Comparison of ENCODE assay signal across 16 cellular contexts in genomic region chr18:60372141-60372540, GRCh38. TPM values are rescaled to one million over a fixed set of nuclear protein-coding genes. Genes with fewer than 3 reads are reported as not detected.
DNase-seq lines count a peak whose midpoint lies in the region; ATAC-seq and TF ChIP-seq lines count a peak whose summit lies in the region.
"Had no signal": no experiment of that assay in that cellular context is flagged by ENCODE, and none has a peak within 500 bp of the region (broad histone marks: within the 10 kb centered on the region; RNA-seq: fewer than 3 reads in every experiment).

No MANE protein-coding gene starts in this region.

- H2BK15ac ChIP-seq in mesenchymal stem cell (ENCODE audit: low read depth, poor library complexity, severe bottlenecking): no peak overlapping the region

- H3K23ac ChIP-seq in mesenchymal stem cell (ENCODE audit: low read length in 2 of 2): no peak overlapping the region

- ATAC-seq in HG03175 (IDR thresholded peaks at IDR 0.05; ENCODE audit: unreplicated experiment): no peak
- ATAC-seq: effector memory CD8-positive, alpha-beta T cell had no signal

- H4K91ac ChIP-seq in mesenchymal stem cell (ENCODE audit: low read length): no peak overlapping the region

- 81% methylated on average over 4 of the region's 5 CpGs for WGBS in mesenchymal stem cell
- WGBS in thyroid gland, 2 donors: 43 to 54% methylated on average over 5 of the region's 5 CpGs

- H3K4me3 ChIP-seq in cardiac muscle cell (peak overlapping the region; percentile 4), adipocyte (ENCODE audit: low read length) (peak overlapping the region; percentile 38), mesenchymal stem cell (ENCODE audit: insufficient read depth in 1 of 2, low read depth in 1 of 2, low read length in 2 of 2) (peak overlapping the region in 1 of 2 experiments; percentile 59), thyroid gland (replicated peaks in 1 of 3) (no peak overlapping the region)
- H3K4me3 ChIP-seq: left lung, tibial artery had no signal

- H3K9ac ChIP-seq in adipocyte (ENCODE audit: low read length) (no peak overlapping the region), mesenchymal stem cell (ENCODE audit: low read length) (peak overlapping the region; percentile 18)

- no peak overlapping the region for H2BK5ac ChIP-seq in mesenchymal stem cell (ENCODE audit: low read depth, low read length, poor library complexity, severe bottlenecking)

- no peak overlapping the region for H2AFZ ChIP-seq in mesenchymal stem cell (ENCODE audit: low read depth, low read length)

- no peak overlapping the region for H2AK5ac ChIP-seq in mesenchymal stem cell (ENCODE audit: low read length, severe bottlenecking)

- DNase-seq in cardiac muscle cell (ENCODE audit: low read depth in 1 of 2, low spot score in 1 of 2) (peak in 1 of 2 donors; percentile 56), cardiac septum (ENCODE audit: low spot score) (no peak), adipocyte (ENCODE audit: low read depth) (no peak), mesenchymal stem cell (no peak), thyroid gland (no peak), NCI-H82 treated with DMSO at 0.1 percent for 48 hours (lab: John Stamatoyannopoulos, UW; ENCODE audit: unreplicated experiment) (no peak)
- no peak for DNase-seq in activated CD4-positive, CD25-positive, alpha-beta regulatory T cell treated with anti-CD3 and anti-CD28 coated beads, Interleukin-2, amount 50 U/mL, for 72 hours
- DNase-seq: activated CD4-positive, alpha-beta T cell treated with anti-CD3 and anti-CD28 coated beads, Interleukin-2, amount 50 U/mL, for 4 hours; activated naive CD8-positive, alpha-beta T cell treated with anti-CD3 and anti-CD28 coated beads for 36 hours; activated T-cell treated with anti-CD3 and anti-CD28 coated beads, Interleukin-2, amount 50 U/mL, for 48 hours; effector memory CD8-positive, alpha-beta T cell; KG1; tibial artery had no signal

- H2BK12ac ChIP-seq in mesenchymal stem cell (ENCODE audit: low read length in 2 of 2): no peak overlapping the region

- no peak overlapping the region for H3K14ac ChIP-seq in mesenchymal stem cell (ENCODE audit: low read length in 2 of 2)

- H3K4ac ChIP-seq in mesenchymal stem cell (ENCODE audit: low read depth in 1 of 2, low read length in 2 of 2): no peak overlapping the region

- H3K4me2 ChIP-seq in mesenchymal stem cell (ENCODE audit: low read length, poor library complexity, severe bottlenecking): no peak overlapping the region

- H3K27ac ChIP-seq in cardiac muscle cell: peak overlapping the region; percentile 72
- H3K27ac ChIP-seq in mesenchymal stem cell (ENCODE audit: low read length, poor library complexity, severe bottlenecking): no peak overlapping the region
- no peak overlapping the region for H3K27ac ChIP-seq in thyroid gland
- H3K27ac ChIP-seq: left lung, tibial artery had no signal

- no peak for TF ChIP-seq CTCF in cardiac muscle cell (IDR thresholded peaks at IDR 0.05; ENCODE audit: low read depth, low read length)
- TF ChIP-seq CTCF in thyroid gland (IDR thresholded peaks at IDR 0.05): no peak

- peaks cover 22% of the 10 kb centered on the region for H3K4me1 ChIP-seq in cardiac muscle cell (ENCODE audit: low read depth)
- H3K4me1 ChIP-seq in adipocyte (ENCODE audit: control insufficient read depth, insufficient read depth, low read length): no peaks in the 10 kb centered on the region
- H3K4me1 ChIP-seq in mesenchymal stem cell (ENCODE audit: control insufficient read depth, insufficient read depth, low read depth, low read length): peaks cover 2% of the 10 kb centered on the region
- no peaks in the 10 kb centered on the region for H3K4me1 ChIP-seq in thyroid gland
- H3K4me1 ChIP-seq: left lung had no signal

- H4K8ac ChIP-seq in mesenchymal stem cell (ENCODE audit: low read length): no peak overlapping the region

- H3K9me3 ChIP-seq in cardiac muscle cell (ENCODE audit: low read depth) (no peaks in the 10 kb centered on the region), adipocyte (ENCODE audit: control insufficient read depth, low read length) (no peaks in the 10 kb centered on the region), mesenchymal stem cell (ENCODE audit: control insufficient read depth, low read length) (no peaks in the 10 kb centered on the region), thyroid gland (no peaks in the 10 kb centered on the region)
- H3K9me3 ChIP-seq: tibial artery had no signal

- H3K36me3 ChIP-seq in cardiac muscle cell: no peaks in the 10 kb centered on the region
- no peaks in the 10 kb centered on the region for H3K36me3 ChIP-seq in adipocyte (ENCODE audit: control insufficient read depth, insufficient read depth, low read length, severe bottlenecking)
- H3K36me3 ChIP-seq in mesenchymal stem cell (ENCODE audit: control insufficient read depth in 1 of 2, insufficient read depth in 2 of 2, low read depth in 1 of 2, low read length in 2 of 2): no peaks in the 10 kb centered on the region
- no peaks in the 10 kb centered on the region for H3K36me3 ChIP-seq in thyroid gland
- H3K36me3 ChIP-seq: left lung, tibial artery had no signal

- H3K27me3 ChIP-seq in cardiac muscle cell (no peaks in the 10 kb centered on the region), adipocyte (replicated peaks; ENCODE audit: control insufficient read depth, insufficient read depth, low read length) (peaks cover 9% of the 10 kb centered on the region), mesenchymal stem cell (ENCODE audit: control insufficient read depth in 1 of 2, insufficient read depth in 1 of 2, low read length in 2 of 2) (peaks cover 0 to 5% of the 10 kb centered on the region in 2 experiments), thyroid gland (no peaks in the 10 kb centered on the region)
- H3K27me3 ChIP-seq: left lung, tibial artery had no signal

- H3K79me1 ChIP-seq in mesenchymal stem cell (replicated peaks; ENCODE audit: low read length, poor library complexity, severe bottlenecking): no peaks in the 10 kb centered on the region

- no peak overlapping the region for H3K18ac ChIP-seq in mesenchymal stem cell (ENCODE audit: low read depth in 1 of 2, low read length in 2 of 2)

- intact Hi-C loops in cardiac septum (cut with DNase I): no loop called here
- intact Hi-C loops in thyroid gland (cut with DNase I): no loop called here

- no peak overlapping the region for H2BK120ac ChIP-seq in mesenchymal stem cell (ENCODE audit: low read depth, low read length)

- TF ChIP-seq POLR2A in thyroid gland (IDR thresholded peaks at IDR 0.05): no peak

RNA-seq across cellular contexts. Expression of gene MC4R, which starts 0.4 kb away (rescaled TPM):
- 0.21 and 0.54 TPM in 2 replicates for total RNA-seq in cardiac muscle cell
- polyA plus RNA-seq in cardiac muscle cell: 1.1 and 2.5 TPM in 2 replicates
- total RNA-seq in cardiac septum: not detected
- polyA plus RNA-seq in mesenchymal stem cell (2013, experiment 1 of 2): not detected
- 0.01 TPM for polyA plus RNA-seq in mesenchymal stem cell (2013, experiment 2 of 2)
- total RNA-seq in thyroid gland: not detected
- total RNA-seq: activated naive CD8-positive, alpha-beta T cell treated with anti-CD3 and anti-CD28 coated beads for 36 hours; SK-MEL-5 had no signal

Comparison
In these comparisons a context has a peak if more than half of its experiments do, and no peak if none do; other contexts are left out.
1. H3K4me3 ChIP-seq: peak in cardiac muscle cell (single experiment) and adipocyte (single experiment); none in thyroid gland (0 of 3).